ENCODE assay signal across 1 cellular context in genomic region chr13:44373601-44374347, GRCh38.
TF ChIP-seq lines count a peak whose summit lies in the region.

Gene SERP2 (plus strand): TSS chr13:44373824. CDS start chr13:44374026, 202 bp downstream.

TF ChIP-seq in HEK293, 187 proteins besides CTCF, POLR2A, EP300 and RAD21 (continued from another document and continues in another):
- no peak for TF ChIP-seq ZSCAN16 (tag by site-specific recombination; IDR thresholded peaks at IDR 0.05)
- no peak for TF ChIP-seq ZNF18 (tag by site-specific recombination; IDR thresholded peaks at IDR 0.05)
- no peak for TF ChIP-seq ZNF302 (tag by site-specific recombination; IDR thresholded peaks at IDR 0.05; ENCODE audit: low read depth)
- TF ChIP-seq ZNF311 (tag by site-specific recombination; IDR thresholded peaks at IDR 0.05; ENCODE audit: borderline replicate concordance): no peak
- 0 out of 2 replicates have a peak, but pooled peaks have one; percentile 8 for TF ChIP-seq ZFP69B (tag by site-specific recombination; IDR thresholded peaks at IDR 0.05)
- no peak for TF ChIP-seq REPIN1 (tag by site-specific recombination; IDR thresholded peaks at IDR 0.05; ENCODE audit: low read depth)
- TF ChIP-seq KLF10 (tag by site-specific recombination; IDR thresholded peaks at IDR 0.05): no peak
- TF ChIP-seq, protein P1, sequence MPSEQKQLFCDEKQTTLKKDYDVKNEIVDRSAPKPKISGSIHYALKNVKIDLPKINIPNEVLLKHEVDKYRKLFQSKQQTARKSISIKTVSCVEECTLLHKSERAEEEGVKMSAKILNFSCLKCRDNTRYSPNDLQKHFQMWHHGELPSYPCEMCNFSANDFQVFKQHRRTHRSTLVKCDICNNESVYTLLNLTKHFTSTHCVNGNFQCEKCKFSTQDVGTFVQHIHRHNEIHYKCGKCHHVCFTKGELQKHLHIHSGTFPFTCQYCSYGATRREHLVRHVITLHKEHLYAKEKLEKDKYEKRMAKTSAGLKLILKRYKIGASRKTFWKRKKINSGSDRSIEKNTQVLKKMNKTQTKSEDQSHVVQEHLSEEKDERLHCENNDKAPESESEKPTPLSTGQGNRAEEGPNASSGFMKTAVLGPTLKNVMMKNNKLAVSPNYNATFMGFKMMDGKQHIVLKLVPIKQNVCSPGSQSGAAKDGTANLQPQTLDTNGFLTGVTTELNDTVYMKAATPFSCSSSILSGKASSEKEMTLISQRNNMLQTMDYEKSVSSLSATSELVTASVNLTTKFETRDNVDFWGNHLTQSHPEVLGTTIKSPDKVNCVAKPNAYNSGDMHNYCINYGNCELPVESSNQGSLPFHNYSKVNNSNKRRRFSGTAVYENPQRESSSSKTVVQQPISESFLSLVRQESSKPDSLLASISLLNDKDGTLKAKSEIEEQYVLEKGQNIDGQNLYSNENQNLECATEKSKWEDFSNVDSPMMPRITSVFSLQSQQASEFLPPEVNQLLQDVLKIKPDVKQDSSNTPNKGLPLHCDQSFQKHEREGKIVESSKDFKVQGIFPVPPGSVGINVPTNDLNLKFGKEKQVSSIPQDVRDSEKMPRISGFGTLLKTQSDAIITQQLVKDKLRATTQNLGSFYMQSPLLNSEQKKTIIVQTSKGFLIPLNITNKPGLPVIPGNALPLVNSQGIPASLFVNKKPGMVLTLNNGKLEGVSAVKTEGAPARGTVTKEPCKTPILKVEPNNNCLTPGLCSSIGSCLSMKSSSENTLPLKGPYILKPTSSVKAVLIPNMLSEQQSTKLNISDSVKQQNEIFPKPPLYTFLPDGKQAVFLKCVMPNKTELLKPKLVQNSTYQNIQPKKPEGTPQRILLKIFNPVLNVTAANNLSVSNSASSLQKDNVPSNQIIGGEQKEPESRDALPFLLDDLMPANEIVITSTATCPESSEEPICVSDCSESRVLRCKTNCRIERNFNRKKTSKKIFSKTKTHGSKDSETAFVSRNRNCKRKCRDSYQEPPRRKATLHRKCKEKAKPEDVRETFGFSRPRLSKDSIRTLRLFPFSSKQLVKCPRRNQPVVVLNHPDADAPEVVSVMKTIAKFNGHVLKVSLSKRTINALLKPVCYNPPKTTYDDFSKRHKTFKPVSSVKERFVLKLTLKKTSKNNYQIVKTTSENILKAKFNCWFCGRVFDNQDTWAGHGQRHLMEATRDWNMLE (tag by site-specific recombination; conservative IDR thresholded peaks at IDR 0.05; ENCODE audit: low read depth): peak; percentile 46
- no peak for TF ChIP-seq ZBTB10 (tag by site-specific recombination; IDR thresholded peaks at IDR 0.05)
- TF ChIP-seq, protein P2, sequence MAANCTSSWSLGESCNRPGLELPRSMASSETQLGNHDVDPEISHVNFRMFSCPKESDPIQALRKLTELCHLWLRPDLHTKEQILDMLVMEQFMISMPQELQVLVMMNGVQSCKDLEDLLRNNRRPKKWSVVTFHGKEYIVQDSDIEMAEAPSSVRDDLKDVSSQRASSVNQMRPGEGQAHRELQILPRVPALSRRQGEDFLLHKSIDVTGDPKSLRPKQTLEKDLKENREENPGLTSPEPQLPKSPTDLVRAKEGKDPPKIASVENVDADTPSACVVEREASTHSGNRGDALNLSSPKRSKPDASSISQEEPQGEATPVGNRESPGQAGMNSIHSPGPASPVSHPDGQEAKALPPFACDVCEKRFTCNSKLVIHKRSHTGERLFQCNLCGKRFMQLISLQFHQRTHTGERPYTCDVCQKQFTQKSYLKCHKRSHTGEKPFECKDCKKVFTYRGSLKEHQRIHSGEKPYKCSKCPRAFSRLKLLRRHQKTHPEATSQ (tag by site-specific recombination; IDR thresholded peaks at IDR 0.05): no peak
- 0 out of 2 replicates have a peak, but pooled peaks have one; percentile 10 for TF ChIP-seq EGR2 (tag by site-specific recombination; IDR thresholded peaks at IDR 0.05; ENCODE audit: low read depth)
- TF ChIP-seq ZNF580 (tag by site-specific recombination; IDR thresholded peaks at IDR 0.05): no peak
- TF ChIP-seq ZBTB6 (tag by site-specific recombination; IDR thresholded peaks at IDR 0.05): no peak
- no peak for TF ChIP-seq ZNF830 (tag by site-specific recombination; IDR thresholded peaks at IDR 0.05; ENCODE audit: low read depth)
- no peak for TF ChIP-seq ZNF707 (tag by site-specific recombination; IDR thresholded peaks at IDR 0.05)
- TF ChIP-seq PRDM4 (tag by site-specific recombination; IDR thresholded peaks at IDR 0.05): no peak
- TF ChIP-seq, protein P3, sequence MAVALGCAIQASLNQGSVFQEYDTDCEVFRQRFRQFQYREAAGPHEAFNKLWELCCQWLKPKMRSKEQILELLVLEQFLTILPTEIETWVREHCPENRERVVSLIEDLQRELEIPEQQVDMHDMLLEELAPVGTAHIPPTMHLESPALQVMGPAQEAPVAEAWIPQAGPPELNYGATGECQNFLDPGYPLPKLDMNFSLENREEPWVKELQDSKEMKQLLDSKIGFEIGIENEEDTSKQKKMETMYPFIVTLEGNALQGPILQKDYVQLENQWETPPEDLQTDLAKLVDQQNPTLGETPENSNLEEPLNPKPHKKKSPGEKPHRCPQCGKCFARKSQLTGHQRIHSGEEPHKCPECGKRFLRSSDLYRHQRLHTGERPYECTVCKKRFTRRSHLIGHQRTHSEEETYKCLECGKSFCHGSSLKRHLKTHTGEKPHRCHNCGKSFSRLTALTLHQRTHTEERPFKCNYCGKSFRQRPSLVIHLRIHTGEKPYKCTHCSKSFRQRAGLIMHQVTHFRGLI (tag by site-specific recombination; IDR thresholded peaks at IDR 0.05): no peak
- TF ChIP-seq ZBTB26 (tag by site-specific recombination; optimal IDR thresholded peaks at IDR 0.05): peak; percentile 80
- TF ChIP-seq ZFHX2 (tag by site-specific recombination; conservative IDR thresholded peaks at IDR 0.05): no peak; the same call in 1 of the 2 replicates
- no peak for TF ChIP-seq ZNF140 (tag by site-specific recombination; IDR thresholded peaks at IDR 0.05)
- TF ChIP-seq ZNF404 (tag by site-specific recombination; IDR thresholded peaks at IDR 0.05): no peak
- TF ChIP-seq KLF16 (tag by site-specific recombination; IDR thresholded peaks at IDR 0.05): no peak
- TF ChIP-seq ZNF596 (tag by site-specific recombination; IDR thresholded peaks at IDR 0.05): no peak
- no peak for TF ChIP-seq ZNF658 (tag by site-specific recombination; IDR thresholded peaks at IDR 0.05)
- TF ChIP-seq ZNF391 (tag by site-specific recombination; IDR thresholded peaks at IDR 0.05; ENCODE audit: borderline replicate concordance, low read depth): no peak
- TF ChIP-seq ZNF214 (tag by site-specific recombination; IDR thresholded peaks at IDR 0.05; ENCODE audit: borderline replicate concordance): no peak
- peak; percentile 76 for TF ChIP-seq ZBTB11 (tag by site-specific recombination; conservative IDR thresholded peaks at IDR 0.05; ENCODE audit: low read depth)
- no peak for TF ChIP-seq ELK4 (IDR thresholded peaks at IDR 0.05; ENCODE audit: borderline replicate concordance, low read depth, low read length)
- 0 out of 2 replicates have a peak, but pooled peaks have one; percentile 22 for TF ChIP-seq KLF9 (tag by site-specific recombination; IDR thresholded peaks at IDR 0.05; ENCODE audit: low read depth)
- TF ChIP-seq ZNF521 (tag by site-specific recombination; IDR thresholded peaks at IDR 0.05): no peak
- peak; percentile 52 for TF ChIP-seq SP2 (tag by site-specific recombination; IDR thresholded peaks at IDR 0.05)
- no peak for TF ChIP-seq ZNF664 (tag by site-specific recombination; IDR thresholded peaks at IDR 0.05)
